Comparison of ENCODE assay signal across 8 cellular contexts in the genomic region with DNA sequence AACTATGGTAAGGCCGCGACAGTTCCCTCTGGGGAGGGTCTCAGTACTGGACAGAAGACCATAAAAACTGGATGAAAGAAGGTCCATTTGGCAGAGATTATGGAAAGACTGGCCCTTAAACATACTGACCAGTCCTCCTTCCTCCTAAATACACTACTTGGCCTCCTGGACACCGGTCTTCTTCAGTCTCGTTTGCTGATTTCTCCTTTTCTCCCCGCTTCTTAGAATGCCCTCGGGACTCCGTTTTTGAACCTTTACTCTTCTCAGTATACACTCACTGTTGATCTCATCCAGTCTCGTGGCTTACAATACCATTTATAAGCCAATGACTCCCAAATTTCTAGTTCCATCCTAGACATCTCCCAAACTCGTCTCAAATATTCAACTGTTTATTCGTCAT. TPM values are rescaled to one million over a fixed set of nuclear protein-coding genes. Genes with fewer than 3 reads are reported as not detected.
A peak's percentile ranks its signal among the peaks of the same experiment; 100 is the strongest.
DNase-seq lines count a peak whose midpoint lies in the region; ATAC-seq and TF ChIP-seq lines count a peak whose summit lies in the region.

No MANE protein-coding gene starts in this region.

- H3K36me3 ChIP-seq in H7 (replicated peaks; ENCODE audit: control insufficient read depth, insufficient read depth, low read length): peaks cover 15% of the 10 kb centered on the region
- H3K36me3 ChIP-seq in left ventricle myocardium inferior: peaks cover 31% of the 10 kb centered on the region

- POLR2A ChIA-PET in WTC11 (lab: Charles Lee): no interaction called here

- ATAC-seq in WTC11 (no peak), GM19467 (IDR thresholded peaks at IDR 0.05; ENCODE audit: unreplicated experiment) (no peak), GM19328 (IDR thresholded peaks at IDR 0.05; ENCODE audit: unreplicated experiment) (no peak)
- ATAC-seq in stimulated activated effector memory CD8-positive, alpha-beta T cell treated with anti-CD3 and anti-CD28 coated beads, Interleukin-12 subunit alpha, Interleukin-12 subunit beta, amount 100 ng/mL, for 72 hours: no peak

- TF ChIP-seq CTCF in WTC11 (IDR thresholded peaks at IDR 0.05) (no peak), left ventricle myocardium inferior (IDR thresholded peaks at IDR 0.05; ENCODE audit: borderline replicate concordance) (no peak)

- H3K4me3 ChIP-seq in H7 (ENCODE audit: insufficient read depth, low read depth, low read length) (peak overlapping the region; percentile 82), left ventricle myocardium inferior (peak overlapping the region; percentile 86)

- H3K27me3 Mint-ChIP-seq in WTC11 (ENCODE audit: low read depth): no peaks in the 10 kb centered on the region

- H3K36me3 Mint-ChIP-seq in WTC11: peaks cover 31% of the 10 kb centered on the region
- peaks cover 48% of the 10 kb centered on the region for H3K36me3 Mint-ChIP-seq in stimulated activated effector memory CD8-positive, alpha-beta T cell treated with anti-CD3 and anti-CD28 coated beads, Interleukin-12 subunit alpha, Interleukin-12 subunit beta, amount 100 ng/mL, for 72 hours

- DNase-seq in H7 (peak; percentile 35), WTC11 (ENCODE audit: low spot score) (no peak), left ventricle myocardium inferior (no peak), NCI-H128 (lab: John Stamatoyannopoulos, UW; ENCODE audit: unreplicated experiment) (no peak), NCI-H2171 (lab: John Stamatoyannopoulos, UW) (no peak)
- DNase-seq in stimulated activated effector memory CD8-positive, alpha-beta T cell treated with anti-CD3 and anti-CD28 coated beads, Interleukin-12 subunit alpha, Interleukin-12 subunit beta, amount 100 ng/mL, for 72 hours (ENCODE audit: low spot score in 2 of 2): no peak

- CTCF ChIA-PET in WTC11 (lab: Charles Lee): interaction anchor here (1.1 to 1.7 kb wide), 5 partner anchors 29 to 82 kb away, joined by 3 to 15 read pairs (median 5); no protein-coding TSS in a partner anchor

- H3K4me1 Mint-ChIP-seq in WTC11: peaks cover 14% of the 10 kb centered on the region
- H3K4me1 Mint-ChIP-seq in stimulated activated effector memory CD8-positive, alpha-beta T cell treated with anti-CD3 and anti-CD28 coated beads, Interleukin-12 subunit alpha, Interleukin-12 subunit beta, amount 100 ng/mL, for 72 hours: peaks cover 29% of the 10 kb centered on the region

- no peaks in the 10 kb centered on the region for H3K9me3 Mint-ChIP-seq in WTC11
- H3K9me3 Mint-ChIP-seq in stimulated activated effector memory CD8-positive, alpha-beta T cell treated with anti-CD3 and anti-CD28 coated beads, Interleukin-12 subunit alpha, Interleukin-12 subunit beta, amount 100 ng/mL, for 72 hours: no peaks in the 10 kb centered on the region

- H3K4me3 Mint-ChIP-seq in WTC11: peak overlapping the region; percentile 90
- H3K4me3 Mint-ChIP-seq in stimulated activated effector memory CD8-positive, alpha-beta T cell treated with anti-CD3 and anti-CD28 coated beads, Interleukin-12 subunit alpha, Interleukin-12 subunit beta, amount 100 ng/mL, for 72 hours: peak overlapping the region; percentile 94

- H3K27me3 ChIP-seq in H7 (ENCODE audit: control insufficient read depth, insufficient read depth, low read length) (no peaks in the 10 kb centered on the region; the same call in 1 of the 2 replicates), left ventricle myocardium inferior (ENCODE audit: low read depth) (no peaks in the 10 kb centered on the region)

- peaks cover 25% of the 10 kb centered on the region for H3K4me1 ChIP-seq in left ventricle myocardium inferior

- peak overlapping the region; percentile 93 for H3K27ac ChIP-seq in left ventricle myocardium inferior (replicated peaks)

- intact Hi-C loops in left ventricle myocardium inferior (cut with micrococcal nuclease): no loop called here

- H3K27ac Mint-ChIP-seq in WTC11: peak overlapping the region; percentile 96
- peak overlapping the region; percentile 98 for H3K27ac Mint-ChIP-seq in stimulated activated effector memory CD8-positive, alpha-beta T cell treated with anti-CD3 and anti-CD28 coated beads, Interleukin-12 subunit alpha, Interleukin-12 subunit beta, amount 100 ng/mL, for 72 hours

- no peaks in the 10 kb centered on the region for H3K9me3 ChIP-seq in left ventricle myocardium inferior (replicated peaks)

TF ChIP-seq in WTC11, 78 proteins besides CTCF, POLR2A, EP300 and RAD21:
- TF ChIP-seq NFATC4 (CRISPR knock-in tag; IDR thresholded peaks at IDR 0.05) (no peak), GTF2I (CRISPR knock-in tag; conservative IDR thresholded peaks at IDR 0.05) (no peak), TP53 (CRISPR knock-in tag; IDR thresholded peaks at IDR 0.05) (no peak), ETV6 (CRISPR knock-in tag; IDR thresholded peaks at IDR 0.05) (no peak), MYBL2 (CRISPR knock-in tag; IDR thresholded peaks at IDR 0.05) (no peak), JAZF1 (CRISPR knock-in tag; IDR thresholded peaks at IDR 0.05) (no peak), ERG (CRISPR knock-in tag; IDR thresholded peaks at IDR 0.05) (no peak), ZNF317 (CRISPR knock-in tag; IDR thresholded peaks at IDR 0.05; ENCODE audit: borderline replicate concordance, low read depth) (no peak), MAX (CRISPR knock-in tag; IDR thresholded peaks at IDR 0.05) (no peak), OVOL2 (CRISPR knock-in tag; IDR thresholded peaks at IDR 0.05; ENCODE audit: borderline replicate concordance) (no peak)
TF ChIP-seq in WTC11: peak in this region for 0.

RNA-seq across cellular contexts. Expression of gene MRPL9, which starts 0.7 kb away (rescaled TPM):
- total RNA-seq in H7 (2014; rRNA removed; shearing (Covaris generic)): 158 and 214 TPM in 2 replicates
- total RNA-seq in WTC11 (2021): 88.8 to 99.3 TPM (median 95.5 TPM) in 3 replicates
- total RNA-seq in left ventricle myocardium inferior: 41.8 TPM

RNA-seq across cellular contexts. Expression of gene TDRKH, which starts 26.3 kb away (rescaled TPM):
- total RNA-seq in H7 (2014; rRNA removed; shearing (Covaris generic)): 20.9 and 25.0 TPM in 2 replicates
- total RNA-seq in WTC11 (2021) (21.8 to 25.3 TPM (median 24.0 TPM) in 3 replicates), left ventricle myocardium inferior (3.8 TPM)

RNA-seq across cellular contexts. Expression of gene LINGO4, which starts 41.2 kb away (rescaled TPM):
- total RNA-seq in H7 (2014; rRNA removed; shearing (Covaris generic)): 0.07 TPM in 1 of 2 replicates, not detected in the other
- total RNA-seq in WTC11 (2021) (not detected in 3 replicates), left ventricle myocardium inferior (0.77 TPM)

RNA-seq across cellular contexts. Expression of gene RIIAD1, which starts 42.7 kb away (rescaled TPM):
- not detected in 2 replicates for total RNA-seq in H7 (2014; rRNA removed; shearing (Covaris generic))
- total RNA-seq in WTC11 (2021) (0.92 TPM in 1 of 3 replicates, not detected in the others), left ventricle myocardium inferior (5.6 TPM)

RNA-seq across cellular contexts. Expression of gene CELF3, which starts 47.4 kb away (rescaled TPM):
- total RNA-seq in H7 (2014; rRNA removed; shearing (Covaris generic)): 0.07 TPM in 1 of 2 replicates, not detected in the other
- total RNA-seq in WTC11 (2021) (0.34 to 0.64 TPM (median 0.42 TPM) in 3 replicates), left ventricle myocardium inferior (not detected)
